In genomic region chr4:24042094-24042493, GRCh38 we compare ENCODE assay signal across 21 cellular contexts.
DNase-seq lines count a peak whose midpoint lies in the region; ATAC-seq, FAIRE-seq and TF ChIP-seq lines count a peak whose summit lies in the region.
"Had no signal": no experiment of that assay in that cellular context is flagged by ENCODE, and none has a peak within 500 bp of the region (broad histone marks: within the 10 kb centered on the region; RNA-seq: fewer than 3 reads in every experiment).

No MANE protein-coding gene starts in this region.

- H3K79me2 ChIP-seq in ACC112 (ENCODE audit: control insufficient read depth, insufficient read depth, low read length, unreplicated experiment) (no peaks in the 10 kb centered on the region), astrocyte (ENCODE audit: insufficient read depth, low read length) (no peaks in the 10 kb centered on the region)

- H2AFZ ChIP-seq in ACC112 (ENCODE audit: low read length, unreplicated experiment) (no peak overlapping the region), astrocyte (ENCODE audit: low read depth, low read length) (no peak overlapping the region)

- H3K27ac ChIP-seq in ACC112 (ENCODE audit: low read depth, low read length), result peak overlapping the region; percentile 60
- H3K27ac ChIP-seq in astrocyte (ENCODE audit: low read depth, low read length), result no peak overlapping the region
- no peak overlapping the region for H3K27ac ChIP-seq in left ventricle myocardium inferior (replicated peaks)
- H3K27ac ChIP-seq: ascending aorta, dorsolateral prefrontal cortex, esophagus squamous epithelium, ovary, upper lobe of right lung had no signal

- H3K27me3 ChIP-seq in ACC112 (ENCODE audit: insufficient read depth, low read length), result no peaks in the 10 kb centered on the region
- H3K27me3 ChIP-seq in astrocyte (ENCODE audit: insufficient read depth, low read length), result no peaks in the 10 kb centered on the region
- H3K27me3 ChIP-seq in left ventricle myocardium inferior (ENCODE audit: low read depth), result no peaks in the 10 kb centered on the region
- H3K27me3 ChIP-seq: ascending aorta, dorsolateral prefrontal cortex, esophagus squamous epithelium, ovary, upper lobe of right lung had no signal

- H3K27ac Mint-ChIP-seq in HFFc6, result no peak overlapping the region
- H3K27ac Mint-ChIP-seq in astrocyte (ENCODE audit: unreplicated experiment), result no peak overlapping the region
- H3K27ac Mint-ChIP-seq: activated CD4-positive, alpha-beta memory T cell treated with anti-CD3 and anti-CD28 coated beads, Interleukin-2, amount 10 ng/mL, durations not matched to agents 7 days and 5 days; activated T-helper 2 cell treated with anti-CD3 and anti-CD28 coated beads, Interferon-gamma antibody, Interleukin-2, Interleukin-4, amounts not matched to agents 10 μg/mL and 5 μg/mL and 100 μg/mL, durations not matched to agents 14 hours and 24 hours and 36 hours had no signal

- H3K4me3 Mint-ChIP-seq in HFFc6 (no peak overlapping the region), astrocyte (ENCODE audit: unreplicated experiment) (no peak overlapping the region)
- H3K4me3 Mint-ChIP-seq: activated CD4-positive, alpha-beta memory T cell treated with anti-CD3 and anti-CD28 coated beads, Interleukin-2, amount 10 ng/mL, durations not matched to agents 7 days and 5 days had no signal

- H3K9me3 Mint-ChIP-seq in HFFc6 (no peaks in the 10 kb centered on the region; the same call in 1 of the 2 replicates), astrocyte (ENCODE audit: unreplicated experiment) (no peaks in the 10 kb centered on the region)
- H3K9me3 Mint-ChIP-seq: activated T-helper 2 cell treated with anti-CD3 and anti-CD28 coated beads, Interferon-gamma antibody, Interleukin-2, Interleukin-4, amounts not matched to agents 10 μg/mL and 5 μg/mL and 100 μg/mL, durations not matched to agents 14 hours and 24 hours and 36 hours had no signal

- ATAC-seq in HG03108 (IDR thresholded peaks at IDR 0.05; ENCODE audit: unreplicated experiment) (no peak), HG03520 (IDR thresholded peaks at IDR 0.05; ENCODE audit: unreplicated experiment) (no peak)
- ATAC-seq: left ventricle myocardium superior, upper lobe of right lung had no signal

- H3K9me3 ChIP-seq in astrocyte (ENCODE audit: insufficient read depth, low read depth, low read length) (no peaks in the 10 kb centered on the region), left ventricle myocardium inferior (replicated peaks) (no peaks in the 10 kb centered on the region)
- H3K9me3 ChIP-seq: ascending aorta, esophagus squamous epithelium, ovary, upper lobe of right lung had no signal

- TF ChIP-seq CTCF in HFFc6 (IDR thresholded peaks at IDR 0.05) (no peak), astrocyte (IDR thresholded peaks at IDR 0.05; ENCODE audit: insufficient read depth, low read depth, low read length) (no peak), fibroblast of villous mesenchyme (IDR thresholded peaks at IDR 0.05; ENCODE audit: insufficient read depth, low read depth, low read length) (no peak), left ventricle myocardium inferior (IDR thresholded peaks at IDR 0.05; ENCODE audit: borderline replicate concordance) (no peak)

- DNase-seq in HFFc6, result peak; percentile 12
- DNase-seq in astrocyte (ENCODE audit: low read depth), result peak; percentile 85
- peak; percentile 99 for DNase-seq in fibroblast of villous mesenchyme (ENCODE audit: low read depth)
- DNase-seq in left ventricle myocardium inferior, result no peak
- DNase-seq in activated CD4-positive, CD25-positive, alpha-beta regulatory T cell (lab: John Stamatoyannopoulos, UW), result no peak
- DNase-seq: activated CD4-positive, alpha-beta memory T cell treated with anti-CD3 and anti-CD28 coated beads, Interleukin-2, amount 10 ng/mL, durations not matched to agents 7 days and 5 days; dorsolateral prefrontal cortex; esophagus squamous epithelium; left ventricle myocardium superior; NCI-H187 treated with DMSO at 0.1 percent for 48 hours; NCI-H526; OCI-M1; ovary; stimulated activated naive CD4-positive, alpha-beta T cell treated with Interleukin-2 at 50 U/mL for 16 hours; upper lobe of right lung had no signal

- H3K36me3 Mint-ChIP-seq in HFFc6 (ENCODE audit: low read depth) (no peaks in the 10 kb centered on the region), astrocyte (ENCODE audit: low read depth, unreplicated experiment) (no peaks in the 10 kb centered on the region)

- H3K36me3 ChIP-seq in ACC112 (ENCODE audit: insufficient read depth, low read length) (no peaks in the 10 kb centered on the region), astrocyte (ENCODE audit: insufficient read depth, low read length) (no peaks in the 10 kb centered on the region), left ventricle myocardium inferior (no peaks in the 10 kb centered on the region)
- H3K36me3 ChIP-seq: ascending aorta, esophagus squamous epithelium, ovary, upper lobe of right lung had no signal

- peaks cover 13% of the 10 kb centered on the region; the same call in 1 of the 2 replicates for H3K4me1 Mint-ChIP-seq in HFFc6 (ENCODE audit: low read depth)
- peaks cover 5% of the 10 kb centered on the region for H3K4me1 Mint-ChIP-seq in astrocyte (ENCODE audit: low read depth, unreplicated experiment)
- H3K4me1 Mint-ChIP-seq: activated CD4-positive, alpha-beta memory T cell treated with anti-CD3 and anti-CD28 coated beads, Interleukin-2, amount 10 ng/mL, durations not matched to agents 7 days and 5 days had no signal

- FAIRE-seq in astrocyte (lab: Jason Lieb, UNC), result no peak
- FAIRE-seq: A204.1 had no signal

- H4K20me1 ChIP-seq in astrocyte (ENCODE audit: insufficient read depth, low read length), result no peaks in the 10 kb centered on the region

- H3K4me3 ChIP-seq in ACC112 (ENCODE audit: low read depth, low read length), result no peak overlapping the region
- no peak overlapping the region for H3K4me3 ChIP-seq in astrocyte (ENCODE audit: insufficient read depth, low read depth, low read length)
- H3K4me3 ChIP-seq in fibroblast of villous mesenchyme (ENCODE audit: low read depth, low read length), result no peak overlapping the region
- H3K4me3 ChIP-seq in left ventricle myocardium inferior, result no peak overlapping the region
- H3K4me3 ChIP-seq: ascending aorta, dorsolateral prefrontal cortex, esophagus squamous epithelium, ovary, upper lobe of right lung had no signal

- no peak overlapping the region for H3K9ac ChIP-seq in astrocyte (ENCODE audit: low read length)

- no peak overlapping the region for H3K4me2 ChIP-seq in astrocyte (ENCODE audit: low read length)

- H3K4me1 ChIP-seq in ACC112 (ENCODE audit: control insufficient read depth, insufficient read depth, low read length, unreplicated experiment), result peaks cover 19% of the 10 kb centered on the region
- H3K4me1 ChIP-seq in astrocyte (ENCODE audit: insufficient read depth, low read length), result no peaks in the 10 kb centered on the region
- H3K4me1 ChIP-seq in left ventricle myocardium inferior, result no peaks in the 10 kb centered on the region
- H3K4me1 ChIP-seq: ascending aorta, esophagus squamous epithelium, upper lobe of right lung had no signal

- H3K27me3 Mint-ChIP-seq in HFFc6 (ENCODE audit: insufficient read depth), result no peaks in the 10 kb centered on the region; the same call in 1 of the 2 replicates
- no peaks in the 10 kb centered on the region for H3K27me3 Mint-ChIP-seq in astrocyte (ENCODE audit: low read depth, unreplicated experiment)
- H3K27me3 Mint-ChIP-seq: activated CD4-positive, alpha-beta memory T cell treated with anti-CD3 and anti-CD28 coated beads, Interleukin-2, amount 10 ng/mL, durations not matched to agents 7 days and 5 days had no signal

- intact Hi-C loops in left ventricle myocardium inferior (cut with micrococcal nuclease), result no loop called here

Comparison
In these comparisons a context has a peak if more than half of its experiments do, and no peak if none do; other contexts are left out.
1. DNase-seq: peak in HFFc6 (single experiment), astrocyte (single experiment) and fibroblast of villous mesenchyme (single experiment); none in left ventricle myocardium inferior (single experiment) and activated CD4-positive, CD25-positive, alpha-beta regulatory T cell (0 of 4).